ENCODE assay signal across 15 cellular contexts in genomic region chr10:126663880-126664279, GRCh38. TPM values are rescaled to one million over a fixed set of nuclear protein-coding genes. Genes with fewer than 3 reads are reported as not detected.
DNase-seq lines count a peak whose midpoint lies in the region; ATAC-seq and TF ChIP-seq lines count a peak whose summit lies in the region.
"Had no signal": no experiment of that assay in that cellular context is flagged by ENCODE, and none has a peak within 500 bp of the region (broad histone marks: within the 10 kb centered on the region; RNA-seq: fewer than 3 reads in every experiment).

No MANE protein-coding gene starts in this region.

- no peak overlapping the region for H2AFZ ChIP-seq in mammary epithelial cell (ENCODE audit: low read depth, low read length)

- peaks cover 16% of the 10 kb centered on the region for H3K27me3 Mint-ChIP-seq in stimulated activated naive CD8-positive, alpha-beta T cell treated with anti-CD3 and anti-CD28 coated beads, Interleukin-15, amount 100 ng/mL, for 72 hours
- peaks cover 5 to 13% (median 9%) of the 10 kb centered on the region in 3 donors for H3K27me3 Mint-ChIP-seq in immature natural killer cell (ENCODE audit: low read depth in 3 of 3)
- H3K27me3 Mint-ChIP-seq: activated CD4-positive, alpha-beta T cell treated with anti-CD3 and anti-CD28 coated beads, Interleukin-2, amount 10 ng/mL, durations not matched to agents 7 days and 5 days had no signal

- no peaks in the 10 kb centered on the region for H3K79me2 ChIP-seq in mammary epithelial cell (ENCODE audit: insufficient read depth, low read length)

- H3K36me3 Mint-ChIP-seq in immature natural killer cell: no peaks in the 10 kb centered on the region

- H3K4me3 Mint-ChIP-seq in stimulated activated naive CD8-positive, alpha-beta T cell treated with anti-CD3 and anti-CD28 coated beads, Interleukin-15, amount 100 ng/mL, for 72 hours: no peak overlapping the region
- H3K4me3 Mint-ChIP-seq in immature natural killer cell: peak overlapping the region in 4 of 5 donors; percentile 2 to 74 (median 62)
- H3K4me3 Mint-ChIP-seq: activated CD4-positive, alpha-beta T cell treated with anti-CD3 and anti-CD28 coated beads, Interleukin-2, amount 10 ng/mL, durations not matched to agents 7 days and 5 days had no signal

- H3K9me3 ChIP-seq in mammary epithelial cell (replicated peaks; ENCODE audit: insufficient read depth, low read length): no peaks in the 10 kb centered on the region
- no peaks in the 10 kb centered on the region for H3K9me3 ChIP-seq in Peyer's patch
- H3K9me3 ChIP-seq: A549, SJCRH30 had no signal

- DNase-seq in stimulated activated naive CD8-positive, alpha-beta T cell treated with anti-CD3 and anti-CD28 coated beads, Interleukin-15, Interleukin-2, amounts not matched to agents 100 U/mL and 50 U/mL, for 24 hours: no peak
- DNase-seq in stimulated activated naive CD8-positive, alpha-beta T cell treated with anti-CD3 and anti-CD28 coated beads, Interleukin-15, amount 100 ng/mL, for 72 hours: no peak
- peak; percentile 24 for DNase-seq in mammary epithelial cell
- DNase-seq in immature natural killer cell: no peak
- no peak for DNase-seq in AML-193 (lab: John Stamatoyannopoulos, UW)
- no peak for DNase-seq in Peyer's patch
- no peak for DNase-seq in DMS153 treated with DMSO at 0.1 percent for 48 hours (lab: John Stamatoyannopoulos, UW; ENCODE audit: unreplicated experiment)
- DNase-seq: activated CD4-positive, alpha-beta T cell treated with anti-CD3 and anti-CD28 coated beads, Interleukin-2, amount 10 ng/mL, durations not matched to agents 7 days and 5 days; NCI-H446; SJCRH30; small intestine had no signal

- H3K27ac Mint-ChIP-seq in stimulated activated naive CD8-positive, alpha-beta T cell treated with anti-CD3 and anti-CD28 coated beads, Interleukin-15, amount 100 ng/mL, for 72 hours: no peak overlapping the region
- peak overlapping the region in 4 of 6 donors; percentile 31 to 83 (median 64) for H3K27ac Mint-ChIP-seq in immature natural killer cell
- H3K27ac Mint-ChIP-seq: activated CD4-positive, alpha-beta T cell treated with anti-CD3 and anti-CD28 coated beads, Interleukin-2, amount 10 ng/mL, durations not matched to agents 7 days and 5 days had no signal

- H3K9ac ChIP-seq in mammary epithelial cell (ENCODE audit: insufficient read depth, low read length): no peak overlapping the region
- H3K9ac ChIP-seq: KMS-11 had no signal

- H3K36me3 ChIP-seq in mammary epithelial cell (ENCODE audit: insufficient read depth, low read length): no peaks in the 10 kb centered on the region
- H3K36me3 ChIP-seq in Peyer's patch: no peaks in the 10 kb centered on the region
- H3K36me3 ChIP-seq: SJCRH30 had no signal

- H3K27me3 ChIP-seq in mammary epithelial cell (ENCODE audit: insufficient read depth, low read length): peaks cover 1% of the 10 kb centered on the region
- H3K27me3 ChIP-seq in Peyer's patch: no peaks in the 10 kb centered on the region
- H3K27me3 ChIP-seq: SJCRH30 had no signal

- BruUV-seq in mammary epithelial cell (replicated peaks; lab: Mats Ljungman, UMichigan): no TSS peak

- no peaks in the 10 kb centered on the region for H3K4me1 ChIP-seq in mammary epithelial cell (ENCODE audit: insufficient read depth, low read length)
- H3K4me1 ChIP-seq in Peyer's patch: no peaks in the 10 kb centered on the region
- H3K4me1 ChIP-seq: A549, SJCRH30 had no signal

- intact Hi-C loops in mammary epithelial cell (cut with micrococcal nuclease): no loop called here

- peaks cover 7% of the 10 kb centered on the region for H3K4me1 Mint-ChIP-seq in stimulated activated naive CD8-positive, alpha-beta T cell treated with anti-CD3 and anti-CD28 coated beads, Interleukin-15, amount 100 ng/mL, for 72 hours
- H3K4me1 Mint-ChIP-seq in immature natural killer cell: peaks cover 30 to 41% of the 10 kb centered on the region in 2 donors
- H3K4me1 Mint-ChIP-seq: activated CD4-positive, alpha-beta T cell treated with anti-CD3 and anti-CD28 coated beads, Interleukin-2, amount 10 ng/mL, durations not matched to agents 7 days and 5 days had no signal

- dilution Hi-C loops in mammary epithelial cell (cut with HindIII; ENCODE audit: low sequenced_read_pairs): no loop called here

- no peak overlapping the region for H3K4me2 ChIP-seq in mammary epithelial cell (ENCODE audit: insufficient read depth, low read depth, low read length)
- H3K4me2 ChIP-seq: A549, KMS-11 had no signal

- H3K27ac ChIP-seq in mammary epithelial cell (ENCODE audit: insufficient read depth, low read depth, low read length) (no peak overlapping the region), Peyer's patch (peak overlapping the region in 1 of 4 donors; percentile 26)
- H3K27ac ChIP-seq: A549, KMS-11, SJCRH30 had no signal

- CTCF ChIA-PET in mammary epithelial cell (lab: Charles Lee; ENCODE audit: low non-redundant PET): no interaction called here

- TF ChIP-seq POLR2A in Peyer's patch (IDR thresholded peaks at IDR 0.05): no peak

- ATAC-seq in stimulated activated naive CD8-positive, alpha-beta T cell treated with anti-CD3 and anti-CD28 coated beads, Interleukin-15, Interleukin-2, amounts not matched to agents 100 U/mL and 50 U/mL, for 24 hours: peak; percentile 30
- ATAC-seq in stimulated activated naive CD8-positive, alpha-beta T cell treated with anti-CD3 and anti-CD28 coated beads, Interleukin-15, amount 100 ng/mL, for 72 hours: no peak
- no peak for ATAC-seq in HG03565 (IDR thresholded peaks at IDR 0.05; ENCODE audit: unreplicated experiment)

- in situ Hi-C loops in mammary epithelial cell (cut with MboI; ENCODE audit: low sequenced_read_pairs in 2 of 2): no loop called here

- 0% methylated on average over 4 of the region's 5 CpGs for WGBS in mammary epithelial cell (ENCODE audit: low coverage, missing lambda C conversion rate)

- TF ChIP-seq CTCF in mammary epithelial cell (conservative IDR thresholded peaks at IDR 0.05 in 1 of 2, IDR thresholded peaks at IDR 0.05 in 1 of 2; ENCODE audit: extremely low read depth in 1 of 2, insufficient read depth in 1 of 2, low read depth in 1 of 2, low read length in 2 of 2): no peak
- TF ChIP-seq CTCF in Peyer's patch (IDR thresholded peaks at IDR 0.05): no peak

- H3K4me3 ChIP-seq in mammary epithelial cell (replicated peaks in 1 of 3; ENCODE audit: insufficient read depth in 1 of 3, low read depth in 2 of 3, low read length in 3 of 3) (no peak overlapping the region), Peyer's patch (no peak overlapping the region)
- H3K4me3 ChIP-seq: A549, SJCRH30 had no signal

- peaks cover 4 to 6% of the 10 kb centered on the region in 2 donors for H3K9me3 Mint-ChIP-seq in stimulated activated naive CD8-positive, alpha-beta T cell treated with anti-CD3 and anti-CD28 coated beads, Interleukin-15, amount 100 ng/mL, for 72 hours
- H3K9me3 Mint-ChIP-seq in immature natural killer cell: peaks cover 0 to 3% (median 0%) of the 10 kb centered on the region in 6 donors
- H3K9me3 Mint-ChIP-seq: activated CD4-positive, alpha-beta T cell treated with anti-CD3 and anti-CD28 coated beads, Interleukin-2, amount 10 ng/mL, durations not matched to agents 7 days and 5 days had no signal

- H4K20me1 ChIP-seq in mammary epithelial cell (ENCODE audit: insufficient read depth, low read length): no peaks in the 10 kb centered on the region

RNA-seq across cellular contexts. Expression of gene C10orf90, which starts 6.6 kb away (rescaled TPM):
- under 1 TPM in 1 of 2 donors, not detected in 1; 0.17 TPM for total RNA-seq in mammary epithelial cell
- not detected for polyA plus RNA-seq in mammary epithelial cell
- not detected for polyA minus RNA-seq in mammary epithelial cell
- not detected for polyA plus RNA-seq in immature natural killer cell
- total RNA-seq in Peyer's patch: not detected
- total RNA-seq: activated CD4-positive, alpha-beta T cell treated with anti-CD3 and anti-CD28 coated beads, Interleukin-2, amount 10 ng/mL, durations not matched to agents 7 days and 5 days; H1 had no signal
- polyA plus RNA-seq: small intestine had no signal

Comparison
In these comparisons a context has a peak if more than half of its experiments do, and no peak if none do; other contexts are left out.
1. H3K27ac Mint-ChIP-seq: peak in immature natural killer cell (4 of 6); none in stimulated activated naive CD8-positive, alpha-beta T cell treated with anti-CD3 and anti-CD28 coated beads, Interleukin-15, amount 100 ng/mL, for 72 hours (0 of 2).
2. H3K4me3 Mint-ChIP-seq: peak in immature natural killer cell (4 of 5); none in stimulated activated naive CD8-positive, alpha-beta T cell treated with anti-CD3 and anti-CD28 coated beads, Interleukin-15, amount 100 ng/mL, for 72 hours (0 of 2).